Comparison of ENCODE assay signal across 8 cellular contexts in genomic region chr2:113890253-113891235, GRCh38. TPM values are rescaled to one million over a fixed set of nuclear protein-coding genes. Genes with fewer than 3 reads are reported as not detected.
A peak's percentile ranks its signal among the peaks of the same experiment; 100 is the strongest.
DNase-seq lines count a peak whose midpoint lies in the region; ATAC-seq lines count a peak whose summit lies in the region.

No MANE protein-coding gene starts in this region.

- H3K4me1 Mint-ChIP-seq in naive thymus-derived CD8-positive, alpha-beta T cell: peaks cover 44 to 84% (median 80%) of the 10 kb centered on the region in 4 donors

- ATAC-seq in GM18861 (IDR thresholded peaks at IDR 0.05; ENCODE audit: unreplicated experiment) (peak; percentile 31), HG03139 (IDR thresholded peaks at IDR 0.05; ENCODE audit: unreplicated experiment) (peak; percentile 27)
- ATAC-seq in naive thymus-derived CD8-positive, alpha-beta T cell: peak; percentile 57 to 65

- no peaks in the 10 kb centered on the region for H3K27me3 Mint-ChIP-seq in naive thymus-derived CD8-positive, alpha-beta T cell

- POLR2A ChIA-PET in naive thymus-derived CD8-positive, alpha-beta T cell (lab: Charles Lee): interaction anchor here (0.6 to 4.7 kb wide), 3 partner anchors 14 to 134 kb away, joined by 3 to 28 read pairs (median 27); partner anchors contain the start of gene SLC35F5

- peaks cover 0 to 42% (median 10%) of the 10 kb centered on the region in 3 donors for H3K36me3 Mint-ChIP-seq in naive thymus-derived CD8-positive, alpha-beta T cell

- DNase-seq in AG08396 (ENCODE audit: low spot score): peak; percentile 29
- peak; percentile 16 for DNase-seq in OCI-M2 (lab: John Stamatoyannopoulos, UW; ENCODE audit: unreplicated experiment)
- peak; percentile 78 for DNase-seq in activated T-cell treated with anti-CD3 and anti-CD28 coated beads, Interleukin-2, amount 50 U/mL, for 48 hours
- DNase-seq in fibroblast of gingiva (ENCODE audit: low read depth): peak; percentile 64
- DNase-seq in naive thymus-derived CD8-positive, alpha-beta T cell: peak; percentile 53 to 85 (median 72)
- peak; percentile 59 to 81 (median 76) for DNase-seq in stimulated activated naive CD4-positive, alpha-beta T cell (lab: John Stamatoyannopoulos, UW)

- H3K27ac Mint-ChIP-seq in naive thymus-derived CD8-positive, alpha-beta T cell: peak overlapping the region; percentile 83 to 99 (median 98)

- H3K4me3 Mint-ChIP-seq in naive thymus-derived CD8-positive, alpha-beta T cell: peak overlapping the region; percentile 92 to 99 (median 98)

- no peaks in the 10 kb centered on the region for H3K9me3 Mint-ChIP-seq in naive thymus-derived CD8-positive, alpha-beta T cell

RNA-seq across cellular contexts. Expression of gene ACTR3, which starts 0.7 kb away (rescaled TPM):
- 100 to 1,000 TPM; 228 to 231 TPM for total RNA-seq in naive thymus-derived CD8-positive, alpha-beta T cell
- 100 to 1,000 TPM; 390 to 476 (median 471) TPM for polyA plus RNA-seq in naive thymus-derived CD8-positive, alpha-beta T cell

Comparison
In these comparisons a context has a peak if more than half of its experiments do, and no peak if none do; other contexts are left out.
1. Peak in every context shown above with its lines: DNase-seq and ATAC-seq.
2. DNase-seq: peak in every context shown above with its lines; median percentile 78 in activated T-cell treated with anti-CD3 and anti-CD28 coated beads, Interleukin-2, amount 50 U/mL, for 48 hours; 76 in stimulated activated naive CD4-positive, alpha-beta T cell; 72 in naive thymus-derived CD8-positive, alpha-beta T cell; 64 in fibroblast of gingiva; 29 in AG08396; 16 in OCI-M2.